ENCODE assay signal across 10 cellular contexts in genomic region chr9:123335227-123335985, GRCh38. TPM values are rescaled to one million over a fixed set of nuclear protein-coding genes. Genes with fewer than 3 reads are reported as not detected.
A peak's percentile ranks its signal among the peaks of the same experiment; 100 is the strongest.
DNase-seq lines count a peak whose midpoint lies in the region; ATAC-seq lines count a peak whose summit lies in the region.
"Had no signal": no experiment of that assay in that cellular context is flagged by ENCODE, and none has a peak within 500 bp of the region (broad histone marks: within the 10 kb centered on the region; RNA-seq: fewer than 3 reads in every experiment).

No MANE protein-coding gene starts in this region.

- no peaks in the 10 kb centered on the region for H3K27me3 Mint-ChIP-seq in activated T-cell treated with anti-CD3 and anti-CD28 coated beads, Interleukin-2, amount 50 U/mL, for 72 hours (ENCODE audit: low read depth)

- no peak overlapping the region for H3K4me3 Mint-ChIP-seq in activated T-cell treated with anti-CD3 and anti-CD28 coated beads, Interleukin-2, amount 50 U/mL, for 72 hours

- no peaks in the 10 kb centered on the region for H3K36me3 Mint-ChIP-seq in activated T-cell treated with anti-CD3 and anti-CD28 coated beads, Interleukin-2, amount 50 U/mL, for 72 hours (ENCODE audit: insufficient read depth in 2 of 2)

- no peak for ATAC-seq in activated T-cell treated with anti-CD3 and anti-CD28 coated beads, Interleukin-2, amount 50 U/mL, for 72 hours (replicated peaks in 1 of 2)
- ATAC-seq in HG03159 (IDR thresholded peaks at IDR 0.05; ENCODE audit: unreplicated experiment) = no peak

- H3K9me3 ChIP-seq in BLaER1 (no peaks in the 10 kb centered on the region), NT2/D1 (ENCODE audit: insufficient read depth, low read length) (no peaks in the 10 kb centered on the region), esophagus (ENCODE audit: control insufficient read depth in 2 of 2, insufficient read depth in 1 of 2, low read depth in 1 of 2, low read length in 1 of 2) (no peaks in the 10 kb centered on the region)

- H3K4me2 ChIP-seq in BLaER1 = peak overlapping the region; percentile 87

- H3K4me3 ChIP-seq in BLaER1 (no peak overlapping the region), NT2/D1 (ENCODE audit: insufficient read length, low read depth) (no peak overlapping the region), esophagus (ENCODE audit: low read depth in 1 of 2, low read length in 2 of 2) (no peak overlapping the region)

- H3K27ac ChIP-seq in BLaER1 (peak overlapping the region; percentile 99), esophagus (ENCODE audit: low read depth in 2 of 2, low read length in 1 of 2) (peak overlapping the region; percentile 75 to 98)

- H3K4me1 ChIP-seq in BLaER1 (peaks cover 95% of the 10 kb centered on the region), NT2/D1 (ENCODE audit: insufficient read depth, insufficient read length) (peaks cover 15% of the 10 kb centered on the region), esophagus (ENCODE audit: control insufficient read depth in 2 of 2, insufficient read depth in 2 of 2, low read length in 1 of 2) (peaks cover 8 to 25% of the 10 kb centered on the region in 2 donors)

- 30 to 39% methylated on average over 9 of the region's 9 CpGs for WGBS in esophagus, 2 donors

- H3K4me1 Mint-ChIP-seq in activated T-cell treated with anti-CD3 and anti-CD28 coated beads, Interleukin-2, amount 50 U/mL, for 72 hours (ENCODE audit: low read depth) = peaks cover 56% of the 10 kb centered on the region

- H3K36me3 ChIP-seq in BLaER1 = no peaks in the 10 kb centered on the region
- H3K36me3 ChIP-seq in NT2/D1 (ENCODE audit: insufficient read depth, insufficient read length, low read length) = no peaks in the 10 kb centered on the region
- no peaks in the 10 kb centered on the region for H3K36me3 ChIP-seq in esophagus (ENCODE audit: control insufficient read depth in 2 of 2, insufficient read depth in 2 of 2, low read length in 1 of 2)

- H3K27ac Mint-ChIP-seq in activated T-cell treated with anti-CD3 and anti-CD28 coated beads, Interleukin-2, amount 50 U/mL, for 72 hours = no peak overlapping the region

- H3K27me3 ChIP-seq in BLaER1 (no peaks in the 10 kb centered on the region), NT2/D1 (ENCODE audit: insufficient read depth, insufficient read length) (no peaks in the 10 kb centered on the region), esophagus (ENCODE audit: control insufficient read depth in 1 of 2, insufficient read depth in 2 of 2, low read length in 2 of 2) (no peaks in the 10 kb centered on the region)

- peak; percentile 62 for DNase-seq in NT2/D1 (ENCODE audit: low read depth, low spot score)
- DNase-seq in non-pigmented ciliary epithelial cell (ENCODE audit: low read depth) = peak; percentile 30
- no peak for DNase-seq in activated T-cell treated with anti-CD3 and anti-CD28 coated beads, Interleukin-2, amount 50 U/mL, for 72 hours
- no peak for DNase-seq in hippocampal formation (lab: John Stamatoyannopoulos, UW)
- DNase-seq in stimulated activated CD4-positive, alpha-beta T cell treated with anti-CD3 and anti-CD28 coated beads, Interleukin-12 subunit alpha, Interleukin-12 subunit beta, amount 100 ng/mL, for 4 hours = no peak
- DNase-seq: glutamatergic neuron; stimulated activated CD4-positive, alpha-beta T cell treated with anti-CD3 and anti-CD28 coated beads, Interleukin-4, amount 100 ng/mL, for 1 hour had no signal

- H4K20me1 ChIP-seq in BLaER1 = no peaks in the 10 kb centered on the region

- H3K9ac ChIP-seq in BLaER1 (peak overlapping the region; percentile 71), NT2/D1 (ENCODE audit: insufficient read length, low read depth) (peak overlapping the region; percentile 33)

- no peaks in the 10 kb centered on the region for H3K9me3 Mint-ChIP-seq in activated T-cell treated with anti-CD3 and anti-CD28 coated beads, Interleukin-2, amount 50 U/mL, for 72 hours

RNA-seq across cellular contexts. Expression of gene CRB2, which starts 20.6 kb away (rescaled TPM):
- under 1 TPM; 0.01 to 0.02 TPM for polyA plus RNA-seq in esophagus
- not detected for total RNA-seq in activated T-cell treated with anti-CD3 and anti-CD28 coated beads, Interleukin-2, amount 50 U/mL, for 72 hours

Comparison
In these comparisons a context has a peak if more than half of its experiments do, and no peak if none do; other contexts are left out.
1. DNase-seq: peak in NT2/D1 (single experiment) and non-pigmented ciliary epithelial cell (single experiment); none in activated T-cell treated with anti-CD3 and anti-CD28 coated beads, Interleukin-2, amount 50 U/mL, for 72 hours (0 of 2), hippocampal formation (0 of 2) and stimulated activated CD4-positive, alpha-beta T cell treated with anti-CD3 and anti-CD28 coated beads, Interleukin-12 subunit alpha, Interleukin-12 subunit beta, amount 100 ng/mL, for 4 hours (single experiment).